8 cellular contexts compared by ENCODE assay signal in the genomic region with DNA sequence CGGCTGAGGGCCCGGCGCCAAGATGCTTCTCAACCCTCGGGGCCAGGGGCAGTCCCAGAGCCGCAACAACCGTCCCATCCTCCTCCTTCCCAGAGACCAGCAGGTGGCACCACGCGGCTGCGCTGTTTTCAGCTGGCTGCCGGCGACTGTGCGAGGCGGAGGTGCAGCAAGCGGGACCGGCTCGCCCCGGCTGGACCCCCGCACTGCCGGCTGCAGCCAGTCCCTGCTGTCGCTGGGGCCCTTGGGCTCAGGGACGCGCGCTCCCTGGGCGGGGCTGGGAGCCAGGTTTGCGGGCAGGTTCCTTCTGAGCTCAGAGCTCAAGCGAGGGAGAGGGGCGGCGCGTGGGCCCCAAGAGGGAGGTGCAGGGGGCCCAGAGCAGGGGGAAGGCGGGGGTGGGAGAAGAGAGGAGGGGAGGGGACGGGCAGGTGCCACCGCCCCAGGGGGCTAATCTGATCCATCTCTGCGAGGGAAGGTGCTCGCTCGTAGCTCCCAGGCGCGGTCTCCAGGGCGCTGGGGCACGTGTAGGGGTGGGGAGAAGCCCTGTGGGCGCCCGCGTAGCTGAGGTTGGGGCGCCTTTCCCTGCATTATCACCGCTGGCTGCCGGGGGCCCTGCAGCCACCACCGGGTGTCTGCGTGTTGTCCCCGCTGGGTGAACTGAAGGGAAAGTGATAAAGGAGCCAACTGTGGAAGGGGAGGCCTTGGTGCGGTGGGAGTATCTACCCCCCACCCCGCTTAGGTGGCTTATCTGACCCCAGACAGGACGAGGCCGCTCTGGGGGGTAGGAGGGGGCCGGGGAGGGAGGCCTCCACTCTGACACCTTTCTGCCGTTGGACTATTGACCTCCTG. TPM values are rescaled to one million over a fixed set of nuclear protein-coding genes. Genes with fewer than 3 reads are reported as not detected.
DNase-seq lines count a peak whose midpoint lies in the region; ATAC-seq and TF ChIP-seq lines count a peak whose summit lies in the region.

No MANE protein-coding gene starts in this region.

- CTCF ChIA-PET in activated CD8-positive, alpha-beta memory T cell treated with anti-CD3 and anti-CD28 coated beads, Interleukin-2, amount 10 ng/mL, durations not matched to agents 7 days and 5 days (lab: Charles Lee), result interaction anchor here (0.7 to 31.0 kb wide), 34 partner anchors 9 to 286 kb away, joined by 3 to 967 read pairs (median 4); a partner anchor contains a TSS

- no peaks in the 10 kb centered on the region for H3K27me3 ChIP-seq in GM23248 (replicated peaks; ENCODE audit: insufficient read depth)

- peaks cover 39% of the 10 kb centered on the region for H3K36me3 Mint-ChIP-seq in activated CD8-positive, alpha-beta memory T cell treated with anti-CD3 and anti-CD28 coated beads, Interleukin-2, amount 10 ng/mL, durations not matched to agents 7 days and 5 days
- H3K36me3 Mint-ChIP-seq in effector memory CD8-positive, alpha-beta T cell (ENCODE audit: insufficient read depth), result peaks cover 80% of the 10 kb centered on the region

- peak overlapping the region; percentile 34 for H3K27ac Mint-ChIP-seq in activated CD8-positive, alpha-beta memory T cell treated with anti-CD3 and anti-CD28 coated beads, Interleukin-2, amount 10 ng/mL, durations not matched to agents 7 days and 5 days
- H3K27ac Mint-ChIP-seq in effector memory CD8-positive, alpha-beta T cell, result peak overlapping the region; percentile 49 to 88

- no peaks in the 10 kb centered on the region for H3K9me3 ChIP-seq in GM23248 (ENCODE audit: low read depth)

- peak; percentile 87 for DNase-seq in GM23248
- peak; percentile 58 for DNase-seq in NCI-H460 (ENCODE audit: extremely low read depth, low read depth)
- DNase-seq in activated CD8-positive, alpha-beta memory T cell treated with anti-CD3 and anti-CD28 coated beads, Interleukin-2, amount 10 ng/mL, durations not matched to agents 7 days and 5 days, result peak; percentile 85
- peak; percentile 66 to 67 (median 66) for DNase-seq in effector memory CD8-positive, alpha-beta T cell
- peak; percentile 95 for DNase-seq in mesenteric fat pad (ENCODE audit: low spot score)
- peak; percentile 72 to 76 for DNase-seq in stimulated activated CD8-positive, alpha-beta memory T cell treated with anti-CD3 and anti-CD28 coated beads, Interleukin-15, amount 100 ng/mL, for 48 hours (ENCODE audit: low read depth in 2 of 2)

- H3K9me3 Mint-ChIP-seq in activated CD8-positive, alpha-beta memory T cell treated with anti-CD3 and anti-CD28 coated beads, Interleukin-2, amount 10 ng/mL, durations not matched to agents 7 days and 5 days (ENCODE audit: low read depth), result no peaks in the 10 kb centered on the region
- no peaks in the 10 kb centered on the region for H3K9me3 Mint-ChIP-seq in effector memory CD8-positive, alpha-beta T cell

- peaks cover 33% of the 10 kb centered on the region for H3K4me1 Mint-ChIP-seq in activated CD8-positive, alpha-beta memory T cell treated with anti-CD3 and anti-CD28 coated beads, Interleukin-2, amount 10 ng/mL, durations not matched to agents 7 days and 5 days
- H3K4me1 Mint-ChIP-seq in effector memory CD8-positive, alpha-beta T cell (ENCODE audit: low read depth in 2 of 2), result peaks cover 20 to 26% of the 10 kb centered on the region in 2 donors

- in situ Hi-C loops in GM23248 (cut with MboI), result no loop called here

- H3K9ac ChIP-seq in GM23248, result peak overlapping the region; percentile 61; the same call in 1 of the 2 replicates

- peaks cover 12% of the 10 kb centered on the region for H3K4me1 ChIP-seq in GM23248 (ENCODE audit: insufficient read depth)

- H3K4me3 ChIP-seq in GM23248, result no peak overlapping the region

- H3F3A ChIP-seq in GM23248 (ENCODE audit: insufficient read depth), result 0 out of 2 replicates have a peak, but pooled peaks cover 20% of the 10 kb centered on the region

- WGBS in GM23248 (ENCODE audit: low coverage in 1 of 2, low lambda C conversion rate in 2 of 2, missing lambda C conversion rate in 2 of 2), 2 experiments, result 24 to 39% methylated on average over 38 to 46 of the region's 54 CpGs

- TF ChIP-seq CTCF in C4-2B (conservative IDR thresholded peaks at IDR 0.05), result peak; percentile 65

- no peak overlapping the region for H3K27ac ChIP-seq in C4-2B
- H3K27ac ChIP-seq in GM23248, result peak overlapping the region; percentile 64; the same call in 1 of the 2 replicates

- no peaks in the 10 kb centered on the region for H4K20me1 ChIP-seq in GM23248 (ENCODE audit: insufficient read depth)

- no peak overlapping the region for H2AFZ ChIP-seq in GM23248

- H3K27me3 Mint-ChIP-seq in activated CD8-positive, alpha-beta memory T cell treated with anti-CD3 and anti-CD28 coated beads, Interleukin-2, amount 10 ng/mL, durations not matched to agents 7 days and 5 days, result no peaks in the 10 kb centered on the region
- H3K27me3 Mint-ChIP-seq in effector memory CD8-positive, alpha-beta T cell, result no peaks in the 10 kb centered on the region

- H3K79me2 ChIP-seq in GM23248 (ENCODE audit: insufficient read depth), result 0 out of 2 replicates have a peak, but pooled peaks cover 2% of the 10 kb centered on the region

- no peaks in the 10 kb centered on the region for H3K9me2 ChIP-seq in GM23248 (ENCODE audit: insufficient read depth)

- H3K4me2 ChIP-seq in GM23248 (ENCODE audit: unreplicated experiment), result no peak overlapping the region

- peak overlapping the region; percentile 9 for H3K4me3 Mint-ChIP-seq in activated CD8-positive, alpha-beta memory T cell treated with anti-CD3 and anti-CD28 coated beads, Interleukin-2, amount 10 ng/mL, durations not matched to agents 7 days and 5 days
- H3K4me3 Mint-ChIP-seq in effector memory CD8-positive, alpha-beta T cell, result peak overlapping the region; percentile 70 to 74

- peaks cover 30% of the 10 kb centered on the region for H3K36me3 ChIP-seq in GM23248 (ENCODE audit: low read depth)

- ATAC-seq in activated CD8-positive, alpha-beta memory T cell treated with anti-CD3 and anti-CD28 coated beads, Interleukin-2, amount 10 ng/mL, durations not matched to agents 7 days and 5 days, result peak; percentile 86
- ATAC-seq in effector memory CD8-positive, alpha-beta T cell (replicated peaks), result peak; percentile 72
- ATAC-seq in GM18520 (IDR thresholded peaks at IDR 0.05; ENCODE audit: unreplicated experiment), result no peak

RNA-seq across cellular contexts. Expression of a gene that starts 24.2 kb away (rescaled TPM):
- total RNA-seq in GM23248 (2014; rRNA removed; shearing (Covaris generic)), result 21.2 and 26.3 TPM in 2 replicates
- polyA plus RNA-seq in GM23248 (2016; fragmentation: Nextera tagmentation; extraction: Ambion mirVana), result 6.7 and 6.8 TPM in 2 replicates
- 1.6 and 2.9 TPM in 2 replicates for total RNA-seq in NCI-H460 (2014; rRNA removed; shearing (Covaris generic))
- polyA plus RNA-seq in NCI-H460 (2014; cell fraction: nucleus; rRNA removed), result 1.2 and 2.3 TPM in 2 replicates
- total RNA-seq in activated CD8-positive, alpha-beta memory T cell treated with anti-CD3 and anti-CD28 coated beads, Interleukin-2, amount 10 ng/mL, durations not matched to agents 7 days and 5 days, result 100 to 1,000 TPM; 118 to 127 TPM
- total RNA-seq in mesenteric fat pad, result 130 TPM

RNA-seq across cellular contexts. Expression of a gene that starts 36.3 kb away (rescaled TPM):
- 21.8 and 23.5 TPM in 2 replicates for total RNA-seq in GM23248 (2014; rRNA removed; shearing (Covaris generic))
- 11.9 and 13.8 TPM in 2 replicates for polyA plus RNA-seq in GM23248 (2016; fragmentation: Nextera tagmentation; extraction: Ambion mirVana)
- 29.4 and 38.0 TPM in 2 replicates for total RNA-seq in NCI-H460 (2014; rRNA removed; shearing (Covaris generic))
- polyA plus RNA-seq in NCI-H460 (2014; cell fraction: nucleus; rRNA removed), result 29.8 and 36.6 TPM in 2 replicates
- 100 to 1,000 TPM; 112 to 116 TPM for total RNA-seq in activated CD8-positive, alpha-beta memory T cell treated with anti-CD3 and anti-CD28 coated beads, Interleukin-2, amount 10 ng/mL, durations not matched to agents 7 days and 5 days
- 106 TPM for total RNA-seq in mesenteric fat pad
